9 cellular contexts compared by ENCODE assay signal in the genomic region with DNA sequence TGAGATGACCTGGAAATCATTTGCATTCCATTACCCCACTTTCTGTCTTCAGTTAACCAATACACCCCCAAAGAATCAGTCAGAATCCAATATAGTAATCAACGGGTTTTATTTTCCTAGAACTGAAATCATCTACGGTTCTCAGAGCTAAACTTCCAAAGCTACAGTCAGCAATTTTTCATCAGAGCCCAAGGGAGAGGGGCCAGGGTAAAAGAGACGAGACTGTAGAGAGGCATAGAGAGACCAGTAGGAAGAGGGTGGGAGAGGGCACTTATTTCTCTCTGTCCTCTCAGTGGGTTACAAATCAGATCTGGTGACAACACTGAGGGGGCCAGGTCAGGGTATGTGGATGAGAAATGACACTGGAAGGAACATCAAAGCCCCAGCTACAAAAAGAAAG. TPM values are rescaled to one million over a fixed set of nuclear protein-coding genes. Genes with fewer than 3 reads are reported as not detected.
A peak's percentile ranks its signal among the peaks of the same experiment; 100 is the strongest.
DNase-seq lines count a peak whose midpoint lies in the region; TF ChIP-seq lines count a peak whose summit lies in the region.
"Had no signal": no experiment of that assay in that cellular context is flagged by ENCODE, and none has a peak within 500 bp of the region (broad histone marks: within the 10 kb centered on the region; RNA-seq: fewer than 3 reads in every experiment).

No MANE protein-coding gene starts in this region.

- H2AFZ ChIP-seq in hepatocyte, result no peak overlapping the region

- H3K4me1 Mint-ChIP-seq in activated CD4-positive, alpha-beta T cell treated with anti-CD3 and anti-CD28 coated beads, Interleukin-2, amount 10 ng/mL, durations not matched to agents 24 days and 14 days, result peaks cover 29% of the 10 kb centered on the region

- H3K9me3 Mint-ChIP-seq in activated CD4-positive, alpha-beta T cell treated with anti-CD3 and anti-CD28 coated beads, Interleukin-2, amount 10 ng/mL, durations not matched to agents 24 days and 14 days, result no peaks in the 10 kb centered on the region

- peak overlapping the region; percentile 96 for H3K27ac Mint-ChIP-seq in activated CD4-positive, alpha-beta T cell treated with anti-CD3 and anti-CD28 coated beads, Interleukin-2, amount 10 ng/mL, durations not matched to agents 24 days and 14 days

- H3K4me1 ChIP-seq in hepatocyte (ENCODE audit: insufficient read depth), result peaks cover 25% of the 10 kb centered on the region
- H3K4me1 ChIP-seq in stomach smooth muscle (ENCODE audit: control insufficient read depth, insufficient read depth, low read length), result peaks cover 28% of the 10 kb centered on the region

- H3K4me3 Mint-ChIP-seq in activated CD4-positive, alpha-beta T cell treated with anti-CD3 and anti-CD28 coated beads, Interleukin-2, amount 10 ng/mL, durations not matched to agents 24 days and 14 days, result peak overlapping the region; percentile 98

- H3K79me2 ChIP-seq in hepatocyte, result peaks cover 42% of the 10 kb centered on the region

- no peak overlapping the region for H3K9ac ChIP-seq in stomach smooth muscle (ENCODE audit: low read length in 2 of 2)

- no peaks in the 10 kb centered on the region for H3K27me3 Mint-ChIP-seq in activated CD4-positive, alpha-beta T cell treated with anti-CD3 and anti-CD28 coated beads, Interleukin-2, amount 10 ng/mL, durations not matched to agents 24 days and 14 days

- H3K27me3 ChIP-seq in hepatocyte, result no peaks in the 10 kb centered on the region
- H3K27me3 ChIP-seq in stomach smooth muscle (ENCODE audit: control insufficient read depth in 1 of 2, insufficient read depth in 2 of 2, low read length in 2 of 2), result no peaks in the 10 kb centered on the region

- H3K9me2 ChIP-seq in hepatocyte (replicated peaks; ENCODE audit: insufficient read depth), result no peaks in the 10 kb centered on the region

- DNase-seq in activated CD4-positive, alpha-beta T cell treated with anti-CD3 and anti-CD28 coated beads, Interleukin-2, amount 10 ng/mL, durations not matched to agents 24 days and 14 days, result peak; percentile 60
- no peak for DNase-seq in activated CD4-positive, alpha-beta T cell treated with anti-CD3 and anti-CD28 coated beads, Interleukin-2, amount 50 U/mL, for 1 hour
- no peak for DNase-seq in hepatocyte (ENCODE audit: low spot score)
- DNase-seq in NCI-H1436 treated with DMSO at 0.1 percent for 48 hours (lab: John Stamatoyannopoulos, UW), result no peak
- no peak for DNase-seq in GDM1 (lab: John Stamatoyannopoulos, UW)
- DNase-seq in NCI-H1930 (lab: John Stamatoyannopoulos, UW), result no peak
- DNase-seq: NCI-H1694 had no signal

- peaks cover 66% of the 10 kb centered on the region for H3K36me3 Mint-ChIP-seq in activated CD4-positive, alpha-beta T cell treated with anti-CD3 and anti-CD28 coated beads, Interleukin-2, amount 10 ng/mL, durations not matched to agents 24 days and 14 days (ENCODE audit: low read depth)

- intact Hi-C loops in activated CD4-positive, alpha-beta T cell treated with anti-CD3 and anti-CD28 coated beads, Interleukin-2, amount 10 ng/mL, durations not matched to agents 24 days and 14 days (cut with micrococcal nuclease), result loop anchor here (5.0 kb wide), 1 partner anchor 75 kb away; the partner anchor contains the start of gene SH2D2A

- 94% methylated on average over 3 of the region's 3 CpGs for WGBS in hepatocyte (ENCODE audit: low lambda C conversion rate, missing lambda C conversion rate)

- H4K20me1 ChIP-seq in hepatocyte (ENCODE audit: insufficient read depth, poor library complexity, severe bottlenecking), result no peaks in the 10 kb centered on the region

- H3K4me3 ChIP-seq in hepatocyte (no peak overlapping the region), stomach smooth muscle (ENCODE audit: low read length in 2 of 2) (no peak overlapping the region)

- H3K9me3 ChIP-seq in hepatocyte (ENCODE audit: low read depth) (no peaks in the 10 kb centered on the region), stomach smooth muscle (ENCODE audit: control insufficient read depth in 2 of 2, low read length in 2 of 2) (no peaks in the 10 kb centered on the region)

- TF ChIP-seq CTCF in VCaP (conservative IDR thresholded peaks at IDR 0.05) (no peak), hepatocyte (IDR thresholded peaks at IDR 0.05; ENCODE audit: poor library complexity) (no peak)

- H3K27ac ChIP-seq in VCaP, result peak overlapping the region; percentile 84
- peak overlapping the region; percentile 89 for H3K27ac ChIP-seq in hepatocyte
- H3K27ac ChIP-seq in stomach smooth muscle (ENCODE audit: low read length), result peak overlapping the region; percentile 94

- H3K4me2 ChIP-seq in hepatocyte, result peak overlapping the region; percentile 72

- H3K36me3 ChIP-seq in hepatocyte (replicated peaks; ENCODE audit: insufficient read depth, low read depth) (no peaks in the 10 kb centered on the region), stomach smooth muscle (ENCODE audit: control insufficient read depth in 2 of 2, insufficient read depth in 2 of 2, low read length in 2 of 2) (peaks cover 18 to 28% of the 10 kb centered on the region in 2 donors)

RNA-seq across cellular contexts. Expression of gene MRPL24, which starts 1.1 kb away (rescaled TPM):
- 134 and 135 TPM in 2 replicates for total RNA-seq in activated CD4-positive, alpha-beta T cell treated with anti-CD3 and anti-CD28 coated beads, Interleukin-2, amount 10 ng/mL, durations not matched to agents 24 days and 14 days
- total RNA-seq in hepatocyte, result 40.4 and 44.9 TPM in 2 replicates
- 61.9 and 64.1 TPM in 2 replicates for polyA plus RNA-seq in hepatocyte

RNA-seq across cellular contexts. Expression of gene HDGF, which starts 9.5 kb away (rescaled TPM):
- total RNA-seq in activated CD4-positive, alpha-beta T cell treated with anti-CD3 and anti-CD28 coated beads, Interleukin-2, amount 10 ng/mL, durations not matched to agents 24 days and 14 days, result 360 and 367 TPM in 2 replicates
- 160 and 192 TPM in 2 replicates for total RNA-seq in hepatocyte
- 153 and 166 TPM in 2 replicates for polyA plus RNA-seq in hepatocyte

RNA-seq across cellular contexts. Expression of gene ISG20L2, which starts 13.5 kb away (rescaled TPM):
- 75.4 and 83.1 TPM in 2 replicates for total RNA-seq in activated CD4-positive, alpha-beta T cell treated with anti-CD3 and anti-CD28 coated beads, Interleukin-2, amount 10 ng/mL, durations not matched to agents 24 days and 14 days
- total RNA-seq in hepatocyte, result 22.4 and 27.5 TPM in 2 replicates
- polyA plus RNA-seq in hepatocyte, result 13.5 and 16.4 TPM in 2 replicates

RNA-seq across cellular contexts. Expression of gene METTL25B, which starts 13.7 kb away (rescaled TPM):
- total RNA-seq in activated CD4-positive, alpha-beta T cell treated with anti-CD3 and anti-CD28 coated beads, Interleukin-2, amount 10 ng/mL, durations not matched to agents 24 days and 14 days, result 35.9 and 40.5 TPM in 2 replicates
- 20.6 and 21.8 TPM in 2 replicates for total RNA-seq in hepatocyte
- 22.6 and 24.7 TPM in 2 replicates for polyA plus RNA-seq in hepatocyte

RNA-seq across cellular contexts. Expression of gene PRCC, which starts 25.3 kb away (rescaled TPM):
- 106 and 120 TPM in 2 replicates for total RNA-seq in activated CD4-positive, alpha-beta T cell treated with anti-CD3 and anti-CD28 coated beads, Interleukin-2, amount 10 ng/mL, durations not matched to agents 24 days and 14 days
- 35.9 and 45.0 TPM in 2 replicates for total RNA-seq in hepatocyte
- polyA plus RNA-seq in hepatocyte, result 85.2 and 108 TPM in 2 replicates
